8 cellular contexts compared by ENCODE assay signal in genomic region chr6:139490482-139490881, GRCh38.
DNase-seq lines count a peak whose midpoint lies in the region; ATAC-seq and TF ChIP-seq lines count a peak whose summit lies in the region.

No MANE protein-coding gene starts in this region.

- H3K4me1 Mint-ChIP-seq in stimulated activated naive B cell treated with anti-CD40 and anti-IgM and Interleukin-4, amounts not matched to agents 10 μg/mL and 1 μg/mL and 100 μg/mL, for 72 hours, result peaks cover 3 to 10% of the 10 kb centered on the region in 2 donors

- peaks cover 1 to 8% of the 10 kb centered on the region in 2 donors for H3K36me3 Mint-ChIP-seq in stimulated activated naive B cell treated with anti-CD40 and anti-IgM and Interleukin-4, amounts not matched to agents 10 μg/mL and 1 μg/mL and 100 μg/mL, for 72 hours

- DNase-seq in activated gamma-delta T cell treated with Interleukin-2 at 50 U/mL for 16 hours, result peak; percentile 4
- DNase-seq in activated gamma-delta T cell (lab: John Stamatoyannopoulos, UW), result no peak
- peak; percentile 70 to 85 (median 80) for DNase-seq in body of pancreas
- DNase-seq in stimulated activated naive B cell treated with anti-CD40 and anti-IgM and Interleukin-4, amounts not matched to agents 10 μg/mL and 1 μg/mL and 100 μg/mL, for 72 hours, result peak; percentile 5
- DNase-seq in retina, result no peak
- DNase-seq in NCI-H446 (lab: John Stamatoyannopoulos, UW), result no peak
- no peak for DNase-seq in NCI-H1048 (lab: John Stamatoyannopoulos, UW)

- no peaks in the 10 kb centered on the region for H3K27me3 ChIP-seq in body of pancreas

- peaks cover 0 to 1% of the 10 kb centered on the region in 2 donors for H3K9me3 Mint-ChIP-seq in stimulated activated naive B cell treated with anti-CD40 and anti-IgM and Interleukin-4, amounts not matched to agents 10 μg/mL and 1 μg/mL and 100 μg/mL, for 72 hours

- H3K4me3 Mint-ChIP-seq in stimulated activated naive B cell treated with anti-CD40 and anti-IgM and Interleukin-4, amounts not matched to agents 10 μg/mL and 1 μg/mL and 100 μg/mL, for 72 hours, result no peak overlapping the region

- peaks cover 16% of the 10 kb centered on the region for H3K4me1 ChIP-seq in body of pancreas

- ATAC-seq in HG03565 (IDR thresholded peaks at IDR 0.05; ENCODE audit: unreplicated experiment) (peak; percentile 49), body of pancreas (peak; percentile 94)
- peak; percentile 69 to 76 for ATAC-seq in stimulated activated naive B cell treated with anti-CD40 and anti-IgM and Interleukin-4, amounts not matched to agents 10 μg/mL and 1 μg/mL and 100 μg/mL, for 72 hours (replicated peaks)

- H3K9me3 ChIP-seq in body of pancreas, result no peaks in the 10 kb centered on the region

- H3K27me3 Mint-ChIP-seq in stimulated activated naive B cell treated with anti-CD40 and anti-IgM and Interleukin-4, amounts not matched to agents 10 μg/mL and 1 μg/mL and 100 μg/mL, for 72 hours, result no peaks in the 10 kb centered on the region

- intact Hi-C loops in body of pancreas (cut with DNase I), result no loop called here

- H3K27ac ChIP-seq in body of pancreas, result peak overlapping the region; percentile 47 to 75 (median 57)

- peak in 2 of 3 donors; percentile 46 to 64 for TF ChIP-seq POLR2A in body of pancreas (IDR thresholded peaks at IDR 0.05)

- TF ChIP-seq CTCF in body of pancreas (IDR thresholded peaks at IDR 0.05), result peak in 1 of 7 experiments; percentile 0

- no peak overlapping the region for H3K4me3 ChIP-seq in body of pancreas

- 22 to 34% methylated on average over 4 of the region's 4 CpGs for WGBS in body of pancreas, 2 donors

- H3K36me3 ChIP-seq in body of pancreas (replicated peaks in 1 of 2; ENCODE audit: insufficient read depth in 1 of 2, low read depth in 2 of 2), result no peaks in the 10 kb centered on the region

- H3K27ac Mint-ChIP-seq in stimulated activated naive B cell treated with anti-CD40 and anti-IgM and Interleukin-4, amounts not matched to agents 10 μg/mL and 1 μg/mL and 100 μg/mL, for 72 hours, result peak overlapping the region; percentile 34

Comparison
In these comparisons a context has a peak if more than half of its experiments do, and no peak if none do; other contexts are left out.
1. DNase-seq: peak in activated gamma-delta T cell treated with Interleukin-2 at 50 U/mL for 16 hours (single experiment), body of pancreas (4 of 4) and stimulated activated naive B cell treated with anti-CD40 and anti-IgM and Interleukin-4, amounts not matched to agents 10 μg/mL and 1 μg/mL and 100 μg/mL, for 72 hours (single experiment); none in activated gamma-delta T cell (single experiment), retina (single experiment), NCI-H446 (0 of 2) and NCI-H1048 (single experiment).
2. Peak in every context shown above with its lines, with median percentiles within 50 percentile points of each other: ATAC-seq.